In genomic region chr1:3746784-3747521, GRCh38 we compare ENCODE assay signal across 8 cellular contexts. TPM values are rescaled to one million over a fixed set of nuclear protein-coding genes. Genes with fewer than 3 reads are reported as not detected.
A peak's percentile ranks its signal among the peaks of the same experiment; 100 is the strongest.
DNase-seq lines count a peak whose midpoint lies in the region; ATAC-seq and TF ChIP-seq lines count a peak whose summit lies in the region.

No MANE protein-coding gene starts in this region.

- intact Hi-C loops in cardiac septum (cut with DNase I), result loop anchor here (2.0 kb wide), 1 partner anchor 50 kb away; the partner anchor contains the start of gene LRRC47
- intact Hi-C loops in tibial artery (cut with DNase I; ENCODE audit: low total_unique reads), result loop anchor here (10.0 kb wide), 1 partner anchor 58 kb away; no protein-coding TSS in a partner anchor

- TF ChIP-seq CTCF in AG10803 (conservative IDR thresholded peaks at IDR 0.05; ENCODE audit: low read length), result no peak
- TF ChIP-seq CTCF in LNCaP clone FGC (IDR thresholded peaks at IDR 0.05; ENCODE audit: control insufficient read depth, extremely low read depth, insufficient read depth), result no peak
- TF ChIP-seq CTCF in SK-N-SH (IDR thresholded peaks at IDR 0.05), result no peak
- no peak for TF ChIP-seq CTCF in parathyroid adenoma (IDR thresholded peaks at IDR 0.05)
- no peak for TF ChIP-seq CTCF in tibial artery (IDR thresholded peaks at IDR 0.05)

- H3K27ac ChIP-seq in SK-N-SH (ENCODE audit: low read depth in 2 of 2, low read length in 1 of 2) (peak overlapping the region in 1 of 2 experiments; percentile 22; a peak in 1 of 4 replicates), parathyroid adenoma (no peak overlapping the region), tibial artery (peak overlapping the region; percentile 75 to 81)

- peak overlapping the region; percentile 75 for H3K4me2 ChIP-seq in SK-N-SH
- H3K4me2 ChIP-seq in parathyroid adenoma (ENCODE audit: low read length), result peak overlapping the region; percentile 73

- CTCF ChIA-PET in SK-N-SH (lab: Yijun Ruan, JAX), result interaction anchor here (1.0 to 1.5 kb wide), 4 partner anchors 19 to 23 kb away, joined by 3 to 7 read pairs (median 4); no protein-coding TSS in a partner anchor

- peak; percentile 72 for ATAC-seq in GM19397 (IDR thresholded peaks at IDR 0.05; ENCODE audit: unreplicated experiment)
- peak; percentile 95 for ATAC-seq in activated naive CD8-positive, alpha-beta T cell treated with anti-CD3 and anti-CD28 coated beads, Interleukin-2, amount 10 ng/mL, durations not matched to agents 7 days and 5 days (ENCODE audit: low read depth)

- no peak for TF ChIP-seq EP300 in SK-N-SH (IDR thresholded peaks at IDR 0.05; ENCODE audit: borderline replicate concordance in 1 of 2, low read depth in 1 of 2, low read length in 1 of 2)

- H4K20me1 ChIP-seq in SK-N-SH (ENCODE audit: insufficient read depth), result no peaks in the 10 kb centered on the region

- H3F3A ChIP-seq in SK-N-SH (replicated peaks; ENCODE audit: insufficient read depth), result peaks cover 10% of the 10 kb centered on the region

- no peaks in the 10 kb centered on the region for H3K9me2 ChIP-seq in SK-N-SH

- H3K36me3 Mint-ChIP-seq in activated naive CD8-positive, alpha-beta T cell treated with anti-CD3 and anti-CD28 coated beads, Interleukin-2, amount 10 ng/mL, durations not matched to agents 7 days and 5 days, result no peaks in the 10 kb centered on the region

- H3K9ac ChIP-seq in SK-N-SH (peak overlapping the region; percentile 49; the same call in 1 of the 2 replicates), parathyroid adenoma (no peak overlapping the region)

- H3K9me3 ChIP-seq in SK-N-SH (no peaks in the 10 kb centered on the region), parathyroid adenoma (ENCODE audit: control insufficient read depth, low read length) (no peaks in the 10 kb centered on the region), tibial artery (no peaks in the 10 kb centered on the region)

- POLR2A ChIA-PET in SK-N-SH (lab: Yijun Ruan, JAX), result no interaction called here
- POLR2A ChIA-PET in activated naive CD8-positive, alpha-beta T cell treated with anti-CD3 and anti-CD28 coated beads, Interleukin-2, amount 10 ng/mL, durations not matched to agents 7 days and 5 days (lab: Charles Lee), result no interaction called here

- peak overlapping the region; percentile 73 for H3K4me3 ChIP-seq in AG10803 (ENCODE audit: low read length)
- peak overlapping the region; percentile 88 for H3K4me3 ChIP-seq in LNCaP clone FGC (ENCODE audit: low read depth, low read length)
- peak overlapping the region; percentile 56 to 79 for H3K4me3 ChIP-seq in SK-N-SH (ENCODE audit: low read depth in 2 of 2, low read length in 1 of 2)
- H3K4me3 ChIP-seq in parathyroid adenoma (ENCODE audit: low read depth, low read length), result peak overlapping the region; percentile 64
- peak overlapping the region; percentile 63 to 96 for H3K4me3 ChIP-seq in tibial artery

- peaks cover 4% of the 10 kb centered on the region; the same call in 1 of the 2 replicates for H3K79me2 ChIP-seq in SK-N-SH (ENCODE audit: insufficient read depth)
- no peaks in the 10 kb centered on the region for H3K79me2 ChIP-seq in parathyroid adenoma

- no peak overlapping the region for H3K27ac Mint-ChIP-seq in activated naive CD8-positive, alpha-beta T cell treated with anti-CD3 and anti-CD28 coated beads, Interleukin-2, amount 10 ng/mL, durations not matched to agents 7 days and 5 days

- peaks cover 7% of the 10 kb centered on the region for H3K27me3 Mint-ChIP-seq in activated naive CD8-positive, alpha-beta T cell treated with anti-CD3 and anti-CD28 coated beads, Interleukin-2, amount 10 ng/mL, durations not matched to agents 7 days and 5 days

- no CpG with 5 or more reads among the region's 78 CpGs for WGBS in SK-N-SH (ENCODE audit: low lambda C conversion rate)

- peaks cover 15% of the 10 kb centered on the region for H3K4me1 Mint-ChIP-seq in activated naive CD8-positive, alpha-beta T cell treated with anti-CD3 and anti-CD28 coated beads, Interleukin-2, amount 10 ng/mL, durations not matched to agents 7 days and 5 days

- TF ChIP-seq RAD21 in SK-N-SH (IDR thresholded peaks at IDR 0.05; ENCODE audit: low read length), result no peak

- H3K9me3 Mint-ChIP-seq in activated naive CD8-positive, alpha-beta T cell treated with anti-CD3 and anti-CD28 coated beads, Interleukin-2, amount 10 ng/mL, durations not matched to agents 7 days and 5 days, result no peaks in the 10 kb centered on the region

- H3K27me3 ChIP-seq in SK-N-SH (ENCODE audit: insufficient read depth) (no peaks in the 10 kb centered on the region), parathyroid adenoma (ENCODE audit: control insufficient read depth, insufficient read depth, low read length) (no peaks in the 10 kb centered on the region), tibial artery (peaks cover 0 to 8% of the 10 kb centered on the region in 2 donors)

- DNase-seq in AG10803 (ENCODE audit: low read depth) (peak; percentile 69), LNCaP clone FGC (ENCODE audit: low read depth) (peak; percentile 67), SK-N-SH (peak; percentile 100), cardiac septum (ENCODE audit: low spot score) (peak; percentile 93), tibial artery (peak; percentile 86 to 92)
- peak; percentile 90 for DNase-seq in activated naive CD8-positive, alpha-beta T cell treated with anti-CD3 and anti-CD28 coated beads, Interleukin-2, amount 10 ng/mL, durations not matched to agents 7 days and 5 days

- peaks cover 0 to 13% of the 10 kb centered on the region in 2 experiments for H3K36me3 ChIP-seq in SK-N-SH (replicated peaks in 1 of 2; ENCODE audit: control insufficient read depth in 1 of 2, insufficient read depth in 2 of 2, low read length in 1 of 2)
- no peaks in the 10 kb centered on the region for H3K36me3 ChIP-seq in parathyroid adenoma (ENCODE audit: control insufficient read depth, insufficient read depth, low read length)
- H3K36me3 ChIP-seq in tibial artery, result peaks cover 5 to 38% (median 14%) of the 10 kb centered on the region in 3 donors

- H2AFZ ChIP-seq in SK-N-SH (ENCODE audit: low read depth) (peak overlapping the region; percentile 87), parathyroid adenoma (peak overlapping the region; percentile 73)

- H3K4me3 Mint-ChIP-seq in activated naive CD8-positive, alpha-beta T cell treated with anti-CD3 and anti-CD28 coated beads, Interleukin-2, amount 10 ng/mL, durations not matched to agents 7 days and 5 days, result peak overlapping the region; percentile 77

- H3K4me1 ChIP-seq in SK-N-SH (ENCODE audit: control insufficient read depth in 1 of 2, insufficient read depth in 2 of 2, low read depth in 1 of 2, low read length in 1 of 2) (peaks cover 0 to 28% of the 10 kb centered on the region in 2 experiments; a peak in 1 of 4 replicates), parathyroid adenoma (no peaks in the 10 kb centered on the region), tibial artery (peaks cover 0 to 36% (median 21%) of the 10 kb centered on the region in 4 donors)

TF ChIP-seq in SK-N-SH, 30 proteins besides CTCF, POLR2A, EP300 and RAD21 (continues in another document):
- TF ChIP-seq SMC3 (IDR thresholded peaks at IDR 0.05; ENCODE audit: low read depth, low read length) (no peak), EZH2phosphoT487 (IDR thresholded peaks at IDR 0.05; ENCODE audit: borderline replicate concordance, low read depth) (no peak), NRF1 (IDR thresholded peaks at IDR 0.05; ENCODE audit: low read depth, low read length) (0 out of 2 replicates have a peak, but pooled peaks have one; percentile 50), RXRA (IDR thresholded peaks at IDR 0.05; ENCODE audit: borderline replicate concordance, low read depth) (no peak), ELF1 (IDR thresholded peaks at IDR 0.05) (0 out of 2 replicates have a peak, but pooled peaks have one; percentile 18), CHD2 (IDR thresholded peaks at IDR 0.05; ENCODE audit: low read length, partially characterized antibody) (peak; percentile 84), NFIC (IDR thresholded peaks at IDR 0.05; ENCODE audit: borderline replicate concordance) (no peak), IRF3 (IDR thresholded peaks at IDR 0.05; ENCODE audit: low read depth, low read length) (no peak), USF1 (IDR thresholded peaks at IDR 0.05; ENCODE audit: borderline replicate concordance, low read depth) (no peak), TEAD4 (IDR thresholded peaks at IDR 0.05; ENCODE audit: borderline replicate concordance, insufficient read depth) (no peak), FOXJ3 (CRISPR knock-in tag; IDR thresholded peaks at IDR 0.05) (no peak)

RNA-seq across cellular contexts. Expression of gene CCDC27, which starts 5.3 kb away (rescaled TPM):
- not detected in 2 replicates for polyA plus RNA-seq in SK-N-SH (2012; rRNA removed)
- not detected in 2 replicates for polyA plus RNA-seq in SK-N-SH (2012; cell fraction: cytosol; rRNA removed)
- polyA plus RNA-seq in SK-N-SH (2012; cell fraction: nucleus; rRNA removed), result not detected in 2 replicates
- not detected for total RNA-seq in activated naive CD8-positive, alpha-beta T cell treated with anti-CD3 and anti-CD28 coated beads, Interleukin-2, amount 10 ng/mL, durations not matched to agents 7 days and 5 days
- total RNA-seq in cardiac septum, result not detected

RNA-seq across cellular contexts. Expression of gene SMIM1, which starts 25.6 kb away (rescaled TPM):
- 5.9 and 6.1 TPM in 2 replicates for polyA plus RNA-seq in SK-N-SH (2012; rRNA removed)
- polyA plus RNA-seq in SK-N-SH (2012; cell fraction: cytosol; rRNA removed), result 3.7 and 5.5 TPM in 2 replicates
- 2.6 and 4.2 TPM in 2 replicates for polyA plus RNA-seq in SK-N-SH (2012; cell fraction: nucleus; rRNA removed)
- total RNA-seq in activated naive CD8-positive, alpha-beta T cell treated with anti-CD3 and anti-CD28 coated beads, Interleukin-2, amount 10 ng/mL, durations not matched to agents 7 days and 5 days, result 1 to 10 TPM in 1 of 2 experiments, under 1 TPM in 1; 0.94 to 2.1 TPM
- total RNA-seq in cardiac septum, result 8.0 TPM

RNA-seq across cellular contexts. Expression of gene LRRC47, which starts 49.3 kb away (rescaled TPM):
- polyA plus RNA-seq in SK-N-SH (2012; rRNA removed), result 26.9 and 34.6 TPM in 2 replicates
- polyA plus RNA-seq in SK-N-SH (2012; cell fraction: cytosol; rRNA removed), result 25.0 and 31.4 TPM in 2 replicates
- polyA plus RNA-seq in SK-N-SH (2012; cell fraction: nucleus; rRNA removed), result 52.1 and 53.1 TPM in 2 replicates
- 10 to 100 TPM; 32.0 to 40.6 TPM for total RNA-seq in activated naive CD8-positive, alpha-beta T cell treated with anti-CD3 and anti-CD28 coated beads, Interleukin-2, amount 10 ng/mL, durations not matched to agents 7 days and 5 days
- 63.1 TPM for total RNA-seq in cardiac septum
